Comparison of ENCODE assay signal across 23 cellular contexts in the genomic region with DNA sequence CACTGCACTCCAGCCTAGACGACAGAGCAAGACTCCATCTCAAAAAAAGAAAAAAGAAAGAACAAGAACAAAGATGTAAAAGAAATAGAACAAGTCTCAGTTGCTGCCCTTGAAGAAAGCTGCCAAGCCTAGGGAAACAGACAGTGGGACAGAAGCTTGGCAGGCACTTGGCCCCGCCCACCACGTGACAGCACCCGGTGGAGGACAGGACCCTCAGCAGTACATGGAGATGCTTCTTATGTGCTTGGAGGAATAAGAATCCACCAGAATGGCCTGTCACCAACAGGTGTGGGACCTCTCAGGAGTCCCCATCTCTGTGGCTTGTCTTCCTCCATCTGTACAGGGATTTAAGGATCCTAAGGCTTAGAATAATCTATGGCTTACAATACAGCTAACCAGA. TPM values are rescaled to one million over a fixed set of nuclear protein-coding genes. Genes with fewer than 3 reads are reported as not detected.
DNase-seq lines count a peak whose midpoint lies in the region; ATAC-seq and TF ChIP-seq lines count a peak whose summit lies in the region.
"Had no signal": no experiment of that assay in that cellular context is flagged by ENCODE, and none has a peak within 500 bp of the region (broad histone marks: within the 10 kb centered on the region; RNA-seq: fewer than 3 reads in every experiment).

No MANE protein-coding gene starts in this region.

- H3K4me1 Mint-ChIP-seq in activated CD8-positive, alpha-beta T cell treated with anti-CD3 and anti-CD28 coated beads for 36 hours (ENCODE audit: low read depth) = peaks cover 61% of the 10 kb centered on the region
- peaks cover 68% of the 10 kb centered on the region for H3K4me1 Mint-ChIP-seq in activated CD8-positive, alpha-beta T cell treated with anti-CD3 and anti-CD28 coated beads, Interleukin-2, amount 10 ng/mL, durations not matched to agents 7 days and 5 days (ENCODE audit: low read depth)
- H3K4me1 Mint-ChIP-seq in CD8-positive, alpha-beta memory T cell = peaks cover 18 to 41% (median 26%) of the 10 kb centered on the region in 3 donors
- H3K4me1 Mint-ChIP-seq in naive thymus-derived CD4-positive, alpha-beta T cell = peaks cover 11 to 68% (median 42%) of the 10 kb centered on the region in 7 donors

- H3K9me3 ChIP-seq in CD8-positive, alpha-beta memory T cell (ENCODE audit: low read length) = no peaks in the 10 kb centered on the region
- no peaks in the 10 kb centered on the region for H3K9me3 ChIP-seq in WERI-Rb-1 (ENCODE audit: severe bottlenecking)
- H3K9me3 ChIP-seq in naive thymus-derived CD4-positive, alpha-beta T cell (ENCODE audit: control insufficient read depth in 2 of 3, low read length in 3 of 3) = no peaks in the 10 kb centered on the region
- H3K9me3 ChIP-seq: BE2C, Caco-2, HAP-1 had no signal

- H3K4me3 Mint-ChIP-seq in activated CD8-positive, alpha-beta T cell treated with anti-CD3 and anti-CD28 coated beads for 36 hours = no peak overlapping the region
- no peak overlapping the region for H3K4me3 Mint-ChIP-seq in activated CD8-positive, alpha-beta T cell treated with anti-CD3 and anti-CD28 coated beads, Interleukin-2, amount 10 ng/mL, durations not matched to agents 7 days and 5 days
- H3K4me3 Mint-ChIP-seq in CD8-positive, alpha-beta memory T cell = no peak overlapping the region
- H3K4me3 Mint-ChIP-seq in naive thymus-derived CD4-positive, alpha-beta T cell = no peak overlapping the region

- CTCF ChIA-PET in activated CD8-positive, alpha-beta T cell treated with anti-CD3 and anti-CD28 coated beads for 36 hours (lab: Charles Lee) = interaction anchor here (2.2 kb wide), 1 partner anchor 83 kb away, joined by 5 read pairs; no protein-coding TSS in a partner anchor
- CTCF ChIA-PET in activated CD8-positive, alpha-beta T cell treated with anti-CD3 and anti-CD28 coated beads, Interleukin-2, amount 10 ng/mL, durations not matched to agents 7 days and 5 days (lab: Charles Lee) = interaction anchor here (1.2 to 2.9 kb wide), 2 partner anchors 82 to 335 kb away, joined by 3 to 8 read pairs; no protein-coding TSS in a partner anchor
- CTCF ChIA-PET in CD8-positive, alpha-beta memory T cell (lab: Charles Lee) = interaction anchor here (2.7 kb wide), 1 partner anchor 82 kb away, joined by 7 read pairs; no protein-coding TSS in a partner anchor
- CTCF ChIA-PET in naive thymus-derived CD4-positive, alpha-beta T cell (lab: Charles Lee) = no interaction called here

- H3K27me3 Mint-ChIP-seq in activated CD8-positive, alpha-beta T cell treated with anti-CD3 and anti-CD28 coated beads for 36 hours = no peaks in the 10 kb centered on the region
- H3K27me3 Mint-ChIP-seq in activated CD8-positive, alpha-beta T cell treated with anti-CD3 and anti-CD28 coated beads, Interleukin-2, amount 10 ng/mL, durations not matched to agents 7 days and 5 days (ENCODE audit: low read depth) = no peaks in the 10 kb centered on the region
- peaks cover 0 to under 1% of the 10 kb centered on the region in 2 donors for H3K27me3 Mint-ChIP-seq in CD8-positive, alpha-beta memory T cell
- H3K27me3 Mint-ChIP-seq in naive thymus-derived CD4-positive, alpha-beta T cell = peaks cover 0 to under 1% (median 0%) of the 10 kb centered on the region in 5 donors

- H3K36me3 Mint-ChIP-seq in activated CD8-positive, alpha-beta T cell treated with anti-CD3 and anti-CD28 coated beads for 36 hours (ENCODE audit: low read depth) = peaks cover 20% of the 10 kb centered on the region
- H3K36me3 Mint-ChIP-seq in activated CD8-positive, alpha-beta T cell treated with anti-CD3 and anti-CD28 coated beads, Interleukin-2, amount 10 ng/mL, durations not matched to agents 7 days and 5 days (ENCODE audit: low read depth) = peaks cover 25% of the 10 kb centered on the region
- H3K36me3 Mint-ChIP-seq in CD8-positive, alpha-beta memory T cell = peaks cover 4 to 8% (median 5%) of the 10 kb centered on the region in 3 donors
- peaks cover 0 to 16% (median 0%) of the 10 kb centered on the region in 5 donors for H3K36me3 Mint-ChIP-seq in naive thymus-derived CD4-positive, alpha-beta T cell

- H3K27ac Mint-ChIP-seq in activated CD8-positive, alpha-beta T cell treated with anti-CD3 and anti-CD28 coated beads for 36 hours = no peak overlapping the region
- no peak overlapping the region for H3K27ac Mint-ChIP-seq in activated CD8-positive, alpha-beta T cell treated with anti-CD3 and anti-CD28 coated beads, Interleukin-2, amount 10 ng/mL, durations not matched to agents 7 days and 5 days
- H3K27ac Mint-ChIP-seq in CD8-positive, alpha-beta memory T cell = peak overlapping the region in 5 of 8 donors; percentile 14 to 88 (median 75)
- H3K27ac Mint-ChIP-seq in naive thymus-derived CD4-positive, alpha-beta T cell = peak overlapping the region in 5 of 9 donors; percentile 36 to 98 (median 45)

- H3K9me3 Mint-ChIP-seq in activated CD8-positive, alpha-beta T cell treated with anti-CD3 and anti-CD28 coated beads for 36 hours = peaks cover 3% of the 10 kb centered on the region
- no peaks in the 10 kb centered on the region for H3K9me3 Mint-ChIP-seq in activated CD8-positive, alpha-beta T cell treated with anti-CD3 and anti-CD28 coated beads, Interleukin-2, amount 10 ng/mL, durations not matched to agents 7 days and 5 days (ENCODE audit: insufficient read depth)
- H3K9me3 Mint-ChIP-seq in CD8-positive, alpha-beta memory T cell = no peaks in the 10 kb centered on the region
- H3K9me3 Mint-ChIP-seq in naive thymus-derived CD4-positive, alpha-beta T cell = no peaks in the 10 kb centered on the region

- POLR2A ChIA-PET in activated CD8-positive, alpha-beta T cell treated with anti-CD3 and anti-CD28 coated beads for 36 hours (lab: Charles Lee) = interaction anchor here (0.7 kb wide), 1 partner anchor 46 kb away, joined by 3 read pairs; no protein-coding TSS in a partner anchor
- POLR2A ChIA-PET in activated CD8-positive, alpha-beta T cell treated with anti-CD3 and anti-CD28 coated beads, Interleukin-2, amount 10 ng/mL, durations not matched to agents 7 days and 5 days (lab: Charles Lee) = interaction anchor here (1.1 kb wide), 1 partner anchor 37 kb away, joined by 3 read pairs; no protein-coding TSS in a partner anchor
- POLR2A ChIA-PET in CD8-positive, alpha-beta memory T cell (lab: Charles Lee) = no interaction called here
- POLR2A ChIA-PET in naive thymus-derived CD4-positive, alpha-beta T cell (lab: Charles Lee) = no interaction called here

- no peak overlapping the region for H3K4me3 ChIP-seq in CD8-positive, alpha-beta memory T cell (ENCODE audit: low read length)
- H3K4me3 ChIP-seq in WERI-Rb-1 (ENCODE audit: low read depth, low read length) = no peak overlapping the region
- no peak overlapping the region for H3K4me3 ChIP-seq in naive thymus-derived CD4-positive, alpha-beta T cell (ENCODE audit: low read length)
- H3K4me3 ChIP-seq: GM23248, HAP-1 had no signal

- H3K4me1 ChIP-seq in CD8-positive, alpha-beta memory T cell (ENCODE audit: insufficient read depth, low read length) = peaks cover 16% of the 10 kb centered on the region
- peaks cover 10 to 17% of the 10 kb centered on the region in 2 donors for H3K4me1 ChIP-seq in naive thymus-derived CD4-positive, alpha-beta T cell (ENCODE audit: control insufficient read depth in 2 of 2, insufficient read depth in 2 of 2, low read length in 2 of 2)
- H3K4me1 ChIP-seq: BE2C, Caco-2, HAP-1 had no signal

- intact Hi-C loops in activated CD8-positive, alpha-beta T cell treated with anti-CD3 and anti-CD28 coated beads for 36 hours (cut with micrococcal nuclease) = no loop called here
- intact Hi-C loops in naive thymus-derived CD4-positive, alpha-beta T cell (cut with micrococcal nuclease) = no loop called here

- TF ChIP-seq CTCF in activated CD8-positive, alpha-beta T cell treated with anti-CD3 and anti-CD28 coated beads for 36 hours (IDR thresholded peaks at IDR 0.05) = no peak
- TF ChIP-seq CTCF in WERI-Rb-1 (IDR thresholded peaks at IDR 0.05; ENCODE audit: low read depth, low read length) = no peak
- TF ChIP-seq CTCF in omental fat pad (IDR thresholded peaks at IDR 0.05) = no peak

- no peaks in the 10 kb centered on the region for H3K36me3 ChIP-seq in CD8-positive, alpha-beta memory T cell (ENCODE audit: insufficient read depth, low read length)
- H3K36me3 ChIP-seq in WERI-Rb-1 = no peaks in the 10 kb centered on the region
- no peaks in the 10 kb centered on the region for H3K36me3 ChIP-seq in naive thymus-derived CD4-positive, alpha-beta T cell (ENCODE audit: control insufficient read depth in 2 of 3, insufficient read depth in 3 of 3, low read length in 3 of 3)
- H3K36me3 ChIP-seq: BE2C, HAP-1 had no signal

- no peak for ATAC-seq in activated CD8-positive, alpha-beta T cell treated with anti-CD3 and anti-CD28 coated beads for 36 hours
- no peak for ATAC-seq in activated CD8-positive, alpha-beta T cell treated with anti-CD3 and anti-CD28 coated beads, Interleukin-2, amount 10 ng/mL, durations not matched to agents 7 days and 5 days
- ATAC-seq in naive thymus-derived CD4-positive, alpha-beta T cell = no peak
- ATAC-seq in omental fat pad (ENCODE audit: low FRiP score) = no peak
- ATAC-seq: HepG2, Panc1 had no signal

- DNase-seq in activated CD8-positive, alpha-beta T cell treated with anti-CD3 and anti-CD28 coated beads for 36 hours = peak; percentile 26
- no peak for DNase-seq in activated CD8-positive, alpha-beta T cell treated with anti-CD3 and anti-CD28 coated beads, Interleukin-2, amount 10 ng/mL, durations not matched to agents 7 days and 5 days
- DNase-seq in CD8-positive, alpha-beta memory T cell = no peak
- DNase-seq in WERI-Rb-1 (peak; percentile 71), omental fat pad (ENCODE audit: low spot score) (no peak), NCI-H1048 (lab: John Stamatoyannopoulos, UW) (no peak)
- DNase-seq in naive thymus-derived CD4-positive, alpha-beta T cell = no peak
- DNase-seq: BE2C, Caco-2, GM23248, KG1, NCI-H1092 treated with DMSO at 0.1 percent for 48 hours, NCI-H1436 treated with DMSO at 0.1 percent for 48 hours, NCI-H1930, NCI-H748 treated with DMSO at 0.1 percent for 48 hours had no signal

- H3K27me3 ChIP-seq in CD8-positive, alpha-beta memory T cell (ENCODE audit: insufficient read depth, low read length, poor library complexity, severe bottlenecking) = no peaks in the 10 kb centered on the region
- no peaks in the 10 kb centered on the region for H3K27me3 ChIP-seq in WERI-Rb-1 (ENCODE audit: insufficient read depth, low read depth, severe bottlenecking)
- no peaks in the 10 kb centered on the region for H3K27me3 ChIP-seq in naive thymus-derived CD4-positive, alpha-beta T cell (ENCODE audit: control insufficient read depth in 2 of 2, insufficient read depth in 2 of 2, low read length in 2 of 2)
- H3K27me3 ChIP-seq: BE2C had no signal

- H3K27ac ChIP-seq in CD8-positive, alpha-beta memory T cell (ENCODE audit: low read depth, low read length) = no peak overlapping the region
- peak overlapping the region; percentile 41 for H3K27ac ChIP-seq in WERI-Rb-1
- no peak overlapping the region for H3K27ac ChIP-seq in naive thymus-derived CD4-positive, alpha-beta T cell (ENCODE audit: low read depth, low read length)
- H3K27ac ChIP-seq: GM23248, HL-60 had no signal

RNA-seq across cellular contexts. Expression of a gene that starts 7.6 kb away (rescaled TPM):
- total RNA-seq in activated CD8-positive, alpha-beta T cell treated with anti-CD3 and anti-CD28 coated beads for 36 hours = 10 to 100 TPM; 11.3 to 12.4 TPM
- 1 to 10 TPM; 1.1 TPM for total RNA-seq in activated CD8-positive, alpha-beta T cell treated with anti-CD3 and anti-CD28 coated beads, Interleukin-2, amount 10 ng/mL, durations not matched to agents 7 days and 5 days
- total RNA-seq in CD8-positive, alpha-beta memory T cell = under 1 TPM; 0.42 to 0.68 TPM
- 0.16 TPM for polyA plus RNA-seq in CD8-positive, alpha-beta memory T cell
- total RNA-seq in naive thymus-derived CD4-positive, alpha-beta T cell = 1 to 10 TPM in 2 of 5 experiments, under 1 TPM in 3; 0.22 to 3.2 (median 0.32) TPM
- not detected for polyA plus RNA-seq in naive thymus-derived CD4-positive, alpha-beta T cell
- not detected for total RNA-seq in omental fat pad
- total RNA-seq: A673, G401, GM23248, HT-29, NCI-H460 had no signal

RNA-seq across cellular contexts. Expression of a gene that starts 32.6 kb away (rescaled TPM):
- 100 to 1,000 TPM; 263 to 268 TPM for total RNA-seq in activated CD8-positive, alpha-beta T cell treated with anti-CD3 and anti-CD28 coated beads for 36 hours
- total RNA-seq in activated CD8-positive, alpha-beta T cell treated with anti-CD3 and anti-CD28 coated beads, Interleukin-2, amount 10 ng/mL, durations not matched to agents 7 days and 5 days = 100 to 1,000 TPM; 202 to 213 TPM
- 100 to 1,000 TPM; 238 to 243 TPM for total RNA-seq in CD8-positive, alpha-beta memory T cell
- polyA plus RNA-seq in CD8-positive, alpha-beta memory T cell = 459 TPM
- total RNA-seq in naive thymus-derived CD4-positive, alpha-beta T cell = 100 to 1,000 TPM in 2 of 5 experiments, 10 to 100 TPM in 3; 14.3 to 209 (median 44.1) TPM
- polyA plus RNA-seq in naive thymus-derived CD4-positive, alpha-beta T cell = 10 to 100 TPM; 13.6 to 20.2 TPM
- 1 to 10 TPM in 3 of 4 donors, under 1 TPM in 1; 0.95 to 4.4 (median 1.5) TPM for total RNA-seq in omental fat pad
- total RNA-seq: Caco-2, G401, GM23248, HepG2, HT-29, NCI-H460 had no signal
- polyA plus RNA-seq: HepG2 had no signal

Comparison
In these comparisons a context has a peak if more than half of its experiments do, and no peak if none do; other contexts are left out.
1. DNase-seq: peak in activated CD8-positive, alpha-beta T cell treated with anti-CD3 and anti-CD28 coated beads for 36 hours (single experiment) and WERI-Rb-1 (single experiment); none in activated CD8-positive, alpha-beta T cell treated with anti-CD3 and anti-CD28 coated beads, Interleukin-2, amount 10 ng/mL, durations not matched to agents 7 days and 5 days (single experiment), CD8-positive, alpha-beta memory T cell (0 of 5), naive thymus-derived CD4-positive, alpha-beta T cell (0 of 9), omental fat pad (single experiment) and NCI-H1048 (single experiment).
2. H3K27ac Mint-ChIP-seq: peak in CD8-positive, alpha-beta memory T cell (5 of 8) and naive thymus-derived CD4-positive, alpha-beta T cell (5 of 9); none in activated CD8-positive, alpha-beta T cell treated with anti-CD3 and anti-CD28 coated beads for 36 hours (single experiment) and activated CD8-positive, alpha-beta T cell treated with anti-CD3 and anti-CD28 coated beads, Interleukin-2, amount 10 ng/mL, durations not matched to agents 7 days and 5 days (single experiment).
3. POLR2A ChIA-PET loops: an anchor here in activated CD8-positive, alpha-beta T cell treated with anti-CD3 and anti-CD28 coated beads for 36 hours (0.7 kb wide) and activated CD8-positive, alpha-beta T cell treated with anti-CD3 and anti-CD28 coated beads, Interleukin-2, amount 10 ng/mL, durations not matched to agents 7 days and 5 days (1.1 kb wide); none called in CD8-positive, alpha-beta memory T cell and naive thymus-derived CD4-positive, alpha-beta T cell.